19 cellular contexts compared by ENCODE assay signal in genomic region chr14:71471604-71472003, GRCh38.
DNase-seq lines count a peak whose midpoint lies in the region; FAIRE-seq and TF ChIP-seq lines count a peak whose summit lies in the region.
"Had no signal": no experiment of that assay in that cellular context is flagged by ENCODE, and none has a peak within 500 bp of the region (broad histone marks: within the 10 kb centered on the region; RNA-seq: fewer than 3 reads in every experiment).

No MANE protein-coding gene starts in this region.

- H3K4me1 Mint-ChIP-seq in activated T-helper 2 cell treated with anti-CD3 and anti-CD28 coated beads, Interferon-gamma antibody, Interleukin-2, Interleukin-4, amounts not matched to agents 10 μg/mL and 5 μg/mL and 100 μg/mL, durations not matched to agents 14 hours and 24 hours and 36 hours (ENCODE audit: low read depth) = peaks cover 62% of the 10 kb centered on the region

- H3K27me3 ChIP-seq in osteoblast (ENCODE audit: insufficient read depth, low read length) = no peaks in the 10 kb centered on the region
- H3K27me3 ChIP-seq in stomach = no peaks in the 10 kb centered on the region
- H3K27me3 ChIP-seq in sigmoid colon = no peaks in the 10 kb centered on the region
- no peaks in the 10 kb centered on the region for H3K27me3 ChIP-seq in mammary epithelial cell (ENCODE audit: insufficient read depth, low read length)

- H3K36me3 ChIP-seq in osteoblast (ENCODE audit: insufficient read depth, low read length) (no peaks in the 10 kb centered on the region), stomach (no peaks in the 10 kb centered on the region), sigmoid colon (no peaks in the 10 kb centered on the region), mammary epithelial cell (ENCODE audit: insufficient read depth, low read length) (no peaks in the 10 kb centered on the region)

- H3K27ac Mint-ChIP-seq in activated T-helper 2 cell treated with anti-CD3 and anti-CD28 coated beads, Interferon-gamma antibody, Interleukin-2, Interleukin-4, amounts not matched to agents 10 μg/mL and 5 μg/mL and 100 μg/mL, durations not matched to agents 14 hours and 24 hours and 36 hours = peak overlapping the region; percentile 30

- H3K79me2 ChIP-seq in osteoblast (ENCODE audit: insufficient read depth, low read length) (peaks cover 77% of the 10 kb centered on the region), mammary epithelial cell (ENCODE audit: insufficient read depth, low read length) (peaks cover 49% of the 10 kb centered on the region)

- no TSS peak for BruUV-seq in mammary epithelial cell (replicated peaks; lab: Mats Ljungman, UMichigan)

- peak; percentile 61 for FAIRE-seq in GM12892 (lab: Jason Lieb, UNC)
- FAIRE-seq: H1 had no signal

- no peak overlapping the region for H3K4me3 Mint-ChIP-seq in activated T-helper 2 cell treated with anti-CD3 and anti-CD28 coated beads, Interferon-gamma antibody, Interleukin-2, Interleukin-4, amounts not matched to agents 10 μg/mL and 5 μg/mL and 100 μg/mL, durations not matched to agents 14 hours and 24 hours and 36 hours (ENCODE audit: low read depth)

- peaks cover 65% of the 10 kb centered on the region for H3K4me1 ChIP-seq in osteoblast (ENCODE audit: insufficient read depth, low read length)
- H3K4me1 ChIP-seq in stomach = peaks cover 0 to 24% (median 3%) of the 10 kb centered on the region in 4 donors
- peaks cover 0 to 34% (median 17%) of the 10 kb centered on the region in 4 donors for H3K4me1 ChIP-seq in sigmoid colon
- peaks cover 12% of the 10 kb centered on the region for H3K4me1 ChIP-seq in mammary epithelial cell (ENCODE audit: insufficient read depth, low read length)

- no peak overlapping the region for H3K9ac ChIP-seq in mammary epithelial cell (ENCODE audit: insufficient read depth, low read length)

- WGBS in stomach, 5 donors = 90 to 96% (median 92%) methylated on average over 2 of the region's 2 CpGs
- 97% methylated on average over 2 of the region's 2 CpGs for WGBS in sigmoid colon, 2 donors
- WGBS in mammary epithelial cell (ENCODE audit: low coverage, missing lambda C conversion rate) = 88% methylated on average over 2 of the region's 2 CpGs

- H2AFZ ChIP-seq in osteoblast (ENCODE audit: low read length) (no peak overlapping the region), mammary epithelial cell (ENCODE audit: low read depth, low read length) (no peak overlapping the region)

- H3K27me3 Mint-ChIP-seq in activated T-helper 2 cell treated with anti-CD3 and anti-CD28 coated beads, Interferon-gamma antibody, Interleukin-2, Interleukin-4, amounts not matched to agents 10 μg/mL and 5 μg/mL and 100 μg/mL, durations not matched to agents 14 hours and 24 hours and 36 hours (ENCODE audit: low read depth) = no peaks in the 10 kb centered on the region

- peaks cover 9% of the 10 kb centered on the region for H3K9me3 Mint-ChIP-seq in activated T-helper 2 cell treated with anti-CD3 and anti-CD28 coated beads, Interferon-gamma antibody, Interleukin-2, Interleukin-4, amounts not matched to agents 10 μg/mL and 5 μg/mL and 100 μg/mL, durations not matched to agents 14 hours and 24 hours and 36 hours

- dilution Hi-C loops in mammary epithelial cell (cut with HindIII; ENCODE audit: low sequenced_read_pairs) = no loop called here

- no peak for TF ChIP-seq EP300 in stomach (IDR thresholded peaks at IDR 0.05)
- TF ChIP-seq EP300 in sigmoid colon (IDR thresholded peaks at IDR 0.05) = no peak

- H3K9me3 ChIP-seq in osteoblast (ENCODE audit: low read depth, low read length) (no peaks in the 10 kb centered on the region), stomach (no peaks in the 10 kb centered on the region), sigmoid colon (no peaks in the 10 kb centered on the region), mammary epithelial cell (replicated peaks; ENCODE audit: insufficient read depth, low read length) (no peaks in the 10 kb centered on the region)
- H3K9me3 ChIP-seq: Caco-2 had no signal

- peaks cover 52% of the 10 kb centered on the region for H3K36me3 Mint-ChIP-seq in activated T-helper 2 cell treated with anti-CD3 and anti-CD28 coated beads, Interferon-gamma antibody, Interleukin-2, Interleukin-4, amounts not matched to agents 10 μg/mL and 5 μg/mL and 100 μg/mL, durations not matched to agents 14 hours and 24 hours and 36 hours (ENCODE audit: low read depth)

- H4K20me1 ChIP-seq in osteoblast (ENCODE audit: insufficient read depth, low read length) (no peaks in the 10 kb centered on the region), mammary epithelial cell (ENCODE audit: insufficient read depth, low read length) (no peaks in the 10 kb centered on the region)

- H3K27ac ChIP-seq in osteoblast (ENCODE audit: low read depth, low read length) = peak overlapping the region; percentile 54
- H3K27ac ChIP-seq in stomach = no peak overlapping the region
- no peak overlapping the region for H3K27ac ChIP-seq in sigmoid colon
- no peak overlapping the region for H3K27ac ChIP-seq in mammary epithelial cell (ENCODE audit: insufficient read depth, low read depth, low read length)
- H3K27ac ChIP-seq: 22Rv1, C4-2B, HL-60 had no signal

- CTCF ChIA-PET in mammary epithelial cell (lab: Charles Lee; ENCODE audit: low non-redundant PET) = interaction anchor here (0.6 kb wide), 1 partner anchor 76 kb away, joined by 4 read pairs; no protein-coding TSS in a partner anchor

- H3K4me3 ChIP-seq in osteoblast (ENCODE audit: insufficient read depth, low read length) (no peak overlapping the region), stomach (no peak overlapping the region), sigmoid colon (no peak overlapping the region), mammary epithelial cell (replicated peaks in 1 of 3; ENCODE audit: insufficient read depth in 1 of 3, low read depth in 2 of 3, low read length in 3 of 3) (no peak overlapping the region)

- TF ChIP-seq CTCF in osteoblast (IDR thresholded peaks at IDR 0.05; ENCODE audit: extremely low read depth, low read depth, low read length) = no peak
- no peak for TF ChIP-seq CTCF in stomach (IDR thresholded peaks at IDR 0.05)
- no peak for TF ChIP-seq CTCF in sigmoid colon (IDR thresholded peaks at IDR 0.05)
- no peak for TF ChIP-seq CTCF in mammary epithelial cell (conservative IDR thresholded peaks at IDR 0.05 in 1 of 2, IDR thresholded peaks at IDR 0.05 in 1 of 2; ENCODE audit: extremely low read depth in 1 of 2, insufficient read depth in 1 of 2, low read depth in 1 of 2, low read length in 2 of 2)

- H3K4me2 ChIP-seq in osteoblast (ENCODE audit: insufficient read depth, low read length) = no peak overlapping the region
- no peak overlapping the region for H3K4me2 ChIP-seq in mammary epithelial cell (ENCODE audit: insufficient read depth, low read depth, low read length)

- intact Hi-C loops in activated T-helper 2 cell treated with anti-CD3 and anti-CD28 coated beads, Interferon-gamma antibody, Interleukin-2, Interleukin-4, amounts not matched to agents 10 μg/mL and 5 μg/mL and 100 μg/mL, durations not matched to agents 14 hours and 24 hours and 36 hours (cut with micrococcal nuclease) = loop anchor here (2.0 to 5.0 kb wide), 3 partner anchors 51 to 139 kb away; no protein-coding TSS in a partner anchor
- intact Hi-C loops in stomach (cut with DNase I; ENCODE audit: low total_unique reads) (no loop called here), sigmoid colon (cut with DNase I) (no loop called here), mammary epithelial cell (cut with micrococcal nuclease) (no loop called here)

- in situ Hi-C loops in mammary epithelial cell (cut with MboI; ENCODE audit: low sequenced_read_pairs in 2 of 2) = no loop called here

- TF ChIP-seq POLR2A in GM12892 (IDR thresholded peaks at IDR 0.05; ENCODE audit: low read depth, low read length) (no peak), stomach (IDR thresholded peaks at IDR 0.05) (no peak), sigmoid colon (IDR thresholded peaks at IDR 0.05) (no peak)

- peak; percentile 45 for DNase-seq in SIG-M5 treated with dmso at 0.1 percent for 504 hours (lab: John Stamatoyannopoulos, UW; ENCODE audit: unreplicated experiment)
- DNase-seq in SIG-M5 (lab: John Stamatoyannopoulos, UW) = no peak
- DNase-seq in GM12892 (ENCODE audit: insufficient read length) = no peak
- no peak for DNase-seq in activated T-helper 2 cell treated with anti-CD3 and anti-CD28 coated beads, Interferon-gamma antibody, Interleukin-2, Interleukin-4, amounts not matched to agents 10 μg/mL and 5 μg/mL and 100 μg/mL, durations not matched to agents 14 hours and 24 hours and 36 hours (ENCODE audit: low spot score)
- no peak for DNase-seq in osteoblast (ENCODE audit: insufficient read length, low spot score, missing footprints)
- no peak for DNase-seq in stomach
- DNase-seq in sigmoid colon = no peak
- no peak for DNase-seq in mammary epithelial cell
- DNase-seq: Caco-2, DMS53, KBM-7, NCI-H1092, NCI-H1694, NCI-H2107, Right ventricle myocardium superior had no signal
